ENCODE assay signal across 25 cellular contexts in the genomic region with DNA sequence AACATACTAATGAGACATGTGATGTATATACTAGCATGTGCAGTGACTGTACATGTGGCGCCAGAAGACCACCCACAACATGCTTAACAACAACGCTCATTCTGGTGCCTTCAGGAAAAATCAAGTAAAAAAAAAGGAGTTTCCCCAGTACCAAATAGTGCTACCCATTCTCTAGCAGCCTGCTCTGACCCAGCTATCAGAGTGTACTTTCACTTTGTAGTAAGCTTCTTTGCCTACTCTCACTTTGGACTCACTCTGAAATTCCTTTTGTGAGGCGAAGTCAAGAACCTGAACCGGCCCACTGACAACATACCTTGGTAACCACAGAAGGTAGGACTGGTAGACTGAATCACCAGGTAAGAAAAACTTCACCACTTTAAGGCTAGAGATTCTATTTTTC.
"Had no signal": no experiment of that assay in that cellular context is flagged by ENCODE, and none has a peak within 500 bp of the region (broad histone marks: within the 10 kb centered on the region; RNA-seq: fewer than 3 reads in every experiment).

No MANE protein-coding gene starts in this region.

- FAIRE-seq: astrocyte, colon, frontal cortex had no signal

- H3K27ac ChIP-seq: brain microvascular endothelial cell, WERI-Rb-1 had no signal

- DNase-seq: activated B cell treated with CpG ODN at 0.5 μM for 24 hours; activated CD4-positive, alpha-beta T cell treated with anti-CD3 and anti-CD28 coated beads for 48 hours; activated CD4-positive, alpha-beta T cell treated with anti-CD3 and anti-CD28 coated beads, Interleukin-2, amount 50 U/mL, for 1 hour; activated CD4-positive, alpha-beta T cell treated with anti-CD3 and anti-CD28 coated beads, Interleukin-2, amount 50 U/mL, for 48 hours; activated CD8-positive, alpha-beta memory T cell treated with anti-CD3 and anti-CD28 coated beads for 24 hours; activated CD8-positive, alpha-beta T cell treated with anti-CD3 and anti-CD28 coated beads for 36 hours; activated effector memory CD4-positive, alpha-beta T cell treated with Interleukin-2 at 50 U/mL for 16 hours; activated gamma-delta T cell treated with Interleukin-2 at 50 U/mL for 16 hours; activated naive CD4-positive, alpha-beta T cell treated with anti-CD3 and anti-CD28 coated beads, Interleukin-2, amount 50 U/mL, for 16 hours; activated naive CD4-positive, alpha-beta T cell treated with Interleukin-2 at 50 U/mL for 16 hours; activated T-cell treated with anti-CD3 and anti-CD28 coated beads, Interleukin-2, amount 50 U/mL, for 4 hours; amniotic stem cell; anterior cingulate cortex; brain microvascular endothelial cell; caudate nucleus; effector memory CD4-positive, alpha-beta T cell; endodermal cell; foreskin fibroblast; head of caudate nucleus; T-helper 17 cell; T1000; WERI-Rb-1 had no signal

- H3K36me3 ChIP-seq: brain microvascular endothelial cell, WERI-Rb-1 had no signal

- H3K27me3 ChIP-seq: brain microvascular endothelial cell had no signal
